Comparison of ENCODE assay signal across 8 cellular contexts in the genomic region with DNA sequence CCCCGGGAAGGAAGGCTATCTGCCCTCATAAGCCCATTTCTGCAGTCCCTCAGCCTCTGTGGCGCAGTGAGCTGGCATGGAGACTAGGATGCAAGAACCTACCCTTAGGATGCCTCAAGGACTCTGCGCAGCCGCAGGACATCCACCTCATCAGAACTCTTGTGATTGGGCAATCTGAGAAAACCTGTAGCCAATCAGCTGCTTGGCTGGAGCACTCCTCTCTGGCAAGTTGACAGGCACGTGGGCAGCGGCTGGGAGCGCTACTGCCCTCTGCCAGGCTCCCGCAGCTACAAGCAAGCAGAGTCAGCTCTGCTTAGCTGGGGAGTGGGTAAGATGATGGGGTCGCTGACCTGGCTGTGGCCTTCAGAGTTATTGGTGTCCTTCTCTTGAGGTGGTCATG. TPM values are rescaled to one million over a fixed set of nuclear protein-coding genes. Genes with fewer than 3 reads are reported as not detected.
DNase-seq lines count a peak whose midpoint lies in the region; ATAC-seq, FAIRE-seq and TF ChIP-seq lines count a peak whose summit lies in the region.

No MANE protein-coding gene starts in this region.

- H3K4me1 ChIP-seq in SJCRH30 (peaks cover 3% of the 10 kb centered on the region; the same call in 1 of the 2 replicates), keratinocyte (ENCODE audit: control insufficient read depth, extremely low read depth, insufficient read depth, low read length) (peaks cover 21% of the 10 kb centered on the region)

- peak; percentile 98 for DNase-seq in DMS53 (lab: John Stamatoyannopoulos, UW)
- DNase-seq in NAMALWA (ENCODE audit: low spot score), result peak; percentile 81
- DNase-seq in SJCRH30, result peak; percentile 84 to 88
- DNase-seq in central memory CD4-positive, alpha-beta T cell, result peak; percentile 9
- DNase-seq in keratinocyte (ENCODE audit: low read depth, low spot score), result peak; percentile 67
- peak; percentile 46 for DNase-seq in stimulated activated CD4-positive, alpha-beta T cell treated with anti-CD3 and anti-CD28 coated beads, Interleukin-4, amount 100 ng/mL, for 1 hour

- no peak for FAIRE-seq in keratinocyte (lab: Jason Lieb, UNC)

- H3K9me1 ChIP-seq in keratinocyte (ENCODE audit: control insufficient read depth, extremely low read depth, insufficient read depth, low read length), result peaks cover 3% of the 10 kb centered on the region

- H3K79me2 ChIP-seq in keratinocyte (ENCODE audit: control insufficient read depth, insufficient read depth, low read length), result peaks cover 10% of the 10 kb centered on the region

- no peak overlapping the region for H3K9ac ChIP-seq in keratinocyte (ENCODE audit: control insufficient read depth, extremely low read depth, insufficient read depth, low read length)

- H2AFZ ChIP-seq in keratinocyte (ENCODE audit: control insufficient read depth, low read length), result no peak overlapping the region

- H3K4me3 ChIP-seq in SJCRH30 (no peak overlapping the region), keratinocyte (ENCODE audit: control insufficient read depth in 2 of 3, extremely low read depth in 1 of 3, insufficient read depth in 2 of 3, low read depth in 1 of 3, low read length in 3 of 3) (no peak overlapping the region)

- dilution Hi-C loops in keratinocyte (cut with MboI; ENCODE audit: extremely low pct_ligation_motif_present, low sequenced_read_pairs), result no loop called here

- H3K9me3 ChIP-seq in SJCRH30 (replicated peaks), result no peaks in the 10 kb centered on the region
- H3K9me3 ChIP-seq in keratinocyte (ENCODE audit: control insufficient read depth, low read depth, low read length), result no peaks in the 10 kb centered on the region

- H3K27ac ChIP-seq in SJCRH30 (no peak overlapping the region), keratinocyte (ENCODE audit: control insufficient read depth, insufficient read depth, low read length) (no peak overlapping the region)

- H3K4me2 ChIP-seq in keratinocyte (ENCODE audit: control insufficient read depth, extremely low read depth, insufficient read depth, low read depth, low read length), result no peak overlapping the region

- H4K20me1 ChIP-seq in keratinocyte (ENCODE audit: control insufficient read depth, extremely low read depth, insufficient read depth, low read length), result no peaks in the 10 kb centered on the region

- peak; percentile 30 to 66 (median 45) for TF ChIP-seq CTCF in keratinocyte (optimal IDR thresholded peaks at IDR 0.05 in 1 of 3, IDR thresholded peaks at IDR 0.05 in 1 of 3, conservative IDR thresholded peaks at IDR 0.05 in 1 of 3; ENCODE audit: extremely low read depth in 1 of 3, insufficient read depth in 2 of 3, low read length in 3 of 3)

- H3K27me3 ChIP-seq in SJCRH30 (no peaks in the 10 kb centered on the region), keratinocyte (ENCODE audit: control insufficient read depth, extremely low read depth, insufficient read depth, low read length) (no peaks in the 10 kb centered on the region)

- no peak for ATAC-seq in HG02852 (IDR thresholded peaks at IDR 0.05; ENCODE audit: unreplicated experiment)
- ATAC-seq in HG03457 (IDR thresholded peaks at IDR 0.05; ENCODE audit: unreplicated experiment), result no peak

- H3K36me3 ChIP-seq in SJCRH30 (no peaks in the 10 kb centered on the region), keratinocyte (ENCODE audit: control insufficient read depth in 2 of 2, extremely low read depth in 1 of 2, insufficient read depth in 2 of 2, low read length in 2 of 2) (no peaks in the 10 kb centered on the region)

RNA-seq across cellular contexts. Expression of gene ECSIT, which starts 1.5 kb away (rescaled TPM):
- total RNA-seq in SJCRH30 (2014; rRNA removed; shearing (Covaris generic)), result 22.3 and 22.6 TPM in 2 replicates
- 16.0 to 18.8 TPM (median 18.3 TPM) in 3 replicates for polyA plus RNA-seq in keratinocyte
- polyA plus RNA-seq in keratinocyte (2011; ENCODE audit: low read depth), result 19.1 TPM
- polyA plus RNA-seq in keratinocyte (2011; cell fraction: cytosol; rRNA removed), result 14.2 and 18.8 TPM in 2 replicates
- 12.8 and 18.6 TPM in 2 replicates for polyA plus RNA-seq in keratinocyte (2011; cell fraction: nucleus; rRNA removed)
- polyA plus RNA-seq in keratinocyte (2012; ENCODE audit: low replicate concordance), result 16.7 and 20.2 TPM in 2 replicates
- polyA minus RNA-seq in keratinocyte, result 20.1 to 35.4 TPM (median 26.3 TPM) in 3 replicates
- polyA minus RNA-seq in keratinocyte (2011; cell fraction: cytosol; rRNA and poly(A)+ RNA removed), result 40.9 TPM
- polyA minus RNA-seq in keratinocyte (2011; cell fraction: nucleus; rRNA and poly(A)+ RNA removed), result 3.8 and 6.9 TPM in 2 replicates

RNA-seq across cellular contexts. Expression of gene CNN1, which starts 8.2 kb away (rescaled TPM):
- 1.4 TPM in 2 replicates for total RNA-seq in SJCRH30 (2014; rRNA removed; shearing (Covaris generic))
- polyA plus RNA-seq in keratinocyte, result 0.16 TPM in 1 of 3 replicates, not detected in the others
- not detected for polyA plus RNA-seq in keratinocyte (2011; ENCODE audit: low read depth)
- polyA plus RNA-seq in keratinocyte (2011; cell fraction: cytosol; rRNA removed), result 0.08 and 0.24 TPM in 2 replicates
- not detected in 2 replicates for polyA plus RNA-seq in keratinocyte (2011; cell fraction: nucleus; rRNA removed)
- not detected in 2 replicates for polyA plus RNA-seq in keratinocyte (2012; ENCODE audit: low replicate concordance)
- not detected in 3 replicates for polyA minus RNA-seq in keratinocyte
- polyA minus RNA-seq in keratinocyte (2011; cell fraction: cytosol; rRNA and poly(A)+ RNA removed), result not detected
- polyA minus RNA-seq in keratinocyte (2011; cell fraction: nucleus; rRNA and poly(A)+ RNA removed), result not detected in 2 replicates

RNA-seq across cellular contexts. Expression of gene ZNF653, which starts 24.8 kb away (rescaled TPM):
- total RNA-seq in SJCRH30 (2014; rRNA removed; shearing (Covaris generic)), result 2.8 and 3.5 TPM in 2 replicates
- 3.7 to 5.8 TPM (median 3.8 TPM) in 3 replicates for polyA plus RNA-seq in keratinocyte
- 2.4 TPM for polyA plus RNA-seq in keratinocyte (2011; ENCODE audit: low read depth)
- polyA plus RNA-seq in keratinocyte (2011; cell fraction: cytosol; rRNA removed), result 2.6 and 3.6 TPM in 2 replicates
- 7.2 and 13.2 TPM in 2 replicates for polyA plus RNA-seq in keratinocyte (2011; cell fraction: nucleus; rRNA removed)
- 3.7 and 4.8 TPM in 2 replicates for polyA plus RNA-seq in keratinocyte (2012; ENCODE audit: low replicate concordance)
- 1.4 to 3.6 TPM (median 3.1 TPM) in 3 replicates for polyA minus RNA-seq in keratinocyte
- polyA minus RNA-seq in keratinocyte (2011; cell fraction: cytosol; rRNA and poly(A)+ RNA removed), result not detected
- polyA minus RNA-seq in keratinocyte (2011; cell fraction: nucleus; rRNA and poly(A)+ RNA removed), result 0.78 and 2.6 TPM in 2 replicates

RNA-seq across cellular contexts. Expression of gene ELOF1, which starts 28.6 kb away (rescaled TPM):
- 37.3 and 38.1 TPM in 2 replicates for total RNA-seq in SJCRH30 (2014; rRNA removed; shearing (Covaris generic))
- polyA plus RNA-seq in keratinocyte, result 45.3 to 96.1 TPM (median 47.5 TPM) in 3 replicates
- 5.4 TPM for polyA plus RNA-seq in keratinocyte (2011; ENCODE audit: low read depth)
- polyA plus RNA-seq in keratinocyte (2011; cell fraction: cytosol; rRNA removed), result 44.8 and 93.3 TPM in 2 replicates
- 27.4 and 28.4 TPM in 2 replicates for polyA plus RNA-seq in keratinocyte (2011; cell fraction: nucleus; rRNA removed)
- 55.2 and 83.6 TPM in 2 replicates for polyA plus RNA-seq in keratinocyte (2012; ENCODE audit: low replicate concordance)
- polyA minus RNA-seq in keratinocyte, result 29.4 to 68.5 TPM (median 33.1 TPM) in 3 replicates
- polyA minus RNA-seq in keratinocyte (2011; cell fraction: cytosol; rRNA and poly(A)+ RNA removed), result 41.2 TPM
- 12.7 and 13.0 TPM in 2 replicates for polyA minus RNA-seq in keratinocyte (2011; cell fraction: nucleus; rRNA and poly(A)+ RNA removed)

RNA-seq across cellular contexts. Expression of gene ACP5, which starts 47.0 kb away (rescaled TPM):
- total RNA-seq in SJCRH30 (2014; rRNA removed; shearing (Covaris generic)), result 0.75 and 2.4 TPM in 2 replicates
- 10.3 to 35.5 TPM (median 15.0 TPM) in 3 replicates for polyA plus RNA-seq in keratinocyte
- 2.5 TPM for polyA plus RNA-seq in keratinocyte (2011; ENCODE audit: low read depth)
- 9.9 and 12.0 TPM in 2 replicates for polyA plus RNA-seq in keratinocyte (2011; cell fraction: cytosol; rRNA removed)
- polyA plus RNA-seq in keratinocyte (2011; cell fraction: nucleus; rRNA removed), result 12.5 and 18.0 TPM in 2 replicates
- polyA plus RNA-seq in keratinocyte (2012; ENCODE audit: low replicate concordance), result 3.9 and 8.7 TPM in 2 replicates
- 5.9 to 24.7 TPM (median 9.1 TPM) in 3 replicates for polyA minus RNA-seq in keratinocyte
- 11.7 TPM for polyA minus RNA-seq in keratinocyte (2011; cell fraction: cytosol; rRNA and poly(A)+ RNA removed)
- 8.8 and 13.3 TPM in 2 replicates for polyA minus RNA-seq in keratinocyte (2011; cell fraction: nucleus; rRNA and poly(A)+ RNA removed)

Comparison
In these comparisons a context has a peak if more than half of its experiments do, and no peak if none do; other contexts are left out.
1. DNase-seq: peak in every context shown above with its lines; median percentile 98 in DMS53; 86 in SJCRH30; 81 in NAMALWA; 67 in keratinocyte; 46 in stimulated activated CD4-positive, alpha-beta T cell treated with anti-CD3 and anti-CD28 coated beads, Interleukin-4, amount 100 ng/mL, for 1 hour; 9 in central memory CD4-positive, alpha-beta T cell.